Comparison of ENCODE assay signal across 10 cellular contexts in the genomic region with DNA sequence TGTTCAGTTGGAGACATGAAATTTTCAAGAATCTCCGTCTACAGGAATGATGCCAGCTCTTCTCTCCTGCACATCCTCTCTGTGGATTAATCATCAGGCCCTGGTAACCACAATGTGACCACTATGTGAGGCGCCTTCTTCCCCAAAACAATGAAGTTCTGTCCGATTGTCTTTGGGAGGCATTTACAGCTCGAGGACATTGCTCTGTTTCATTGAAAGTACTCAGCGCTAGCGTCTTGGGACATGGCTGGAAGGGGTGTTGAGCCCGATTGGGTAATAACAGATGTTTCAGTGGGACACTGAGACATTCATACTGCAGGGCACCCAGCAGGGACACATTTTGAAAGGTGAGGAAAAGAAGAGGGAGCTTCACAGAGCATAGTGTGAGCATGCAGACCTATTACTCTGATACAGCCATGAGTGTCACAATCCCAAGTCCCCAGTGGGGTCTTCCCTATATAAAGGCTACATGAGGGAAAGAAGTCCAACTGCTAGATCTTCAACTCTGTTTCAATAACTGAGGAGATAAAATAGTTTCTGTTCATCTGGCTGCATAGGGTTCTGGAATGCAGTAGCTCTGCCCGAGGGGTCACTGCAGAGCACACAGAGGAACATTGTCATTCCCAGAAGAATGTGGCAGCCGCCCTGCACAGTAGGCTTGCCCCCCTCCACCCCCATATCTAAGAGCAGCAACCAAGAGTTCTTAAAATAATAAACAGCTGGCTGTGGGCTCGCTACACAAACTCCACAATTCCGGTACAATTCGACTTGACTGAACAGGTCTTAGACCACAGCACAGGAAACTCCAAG.
A peak's percentile ranks its signal among the peaks of the same experiment; 100 is the strongest.
DNase-seq lines count a peak whose midpoint lies in the region; ATAC-seq, FAIRE-seq and TF ChIP-seq lines count a peak whose summit lies in the region.
"Had no signal": no experiment of that assay in that cellular context is flagged by ENCODE, and none has a peak within 500 bp of the region (broad histone marks: within the 10 kb centered on the region; RNA-seq: fewer than 3 reads in every experiment).

No MANE protein-coding gene starts in this region.

- 79% methylated on average over 12 of the region's 12 CpGs for whole genome bisulfite sequencing in sigmoid colon, 2 donors

- H3K27ac Mint-ChIP-seq in astrocyte (ENCODE audit: unreplicated experiment), result peak overlapping the region; percentile 93
- H3K27ac Mint-ChIP-seq: IgD-negative memory B cell; stimulated activated naive CD8-positive, alpha-beta T cell treated with anti-CD3 and anti-CD28 coated beads, Interleukin-15, Interleukin-2, amounts not matched to agents 100 ng/mL and 50 ng/mL, for 24 hours had no signal

- H3K27ac ChIP-seq in astrocyte (ENCODE audit: low read depth, low read length) (peak overlapping the region; percentile 63), left ventricle myocardium inferior (replicated peaks) (peak overlapping the region; percentile 46), sigmoid colon (peak overlapping the region in 1 of 4 donors; percentile 22)

- H3K4me1 Mint-ChIP-seq in astrocyte (ENCODE audit: low read depth, unreplicated experiment), result peaks cover 38% of the 10 kb centered on the region
- H3K4me1 Mint-ChIP-seq: IgD-negative memory B cell had no signal

- H2AFZ ChIP-seq in astrocyte (ENCODE audit: low read depth, low read length), result no peak overlapping the region

- H3K36me3 Mint-ChIP-seq in astrocyte (ENCODE audit: low read depth, unreplicated experiment), result no peaks in the 10 kb centered on the region
- H3K36me3 Mint-ChIP-seq: IgD-negative memory B cell had no signal

- TF ChIP-seq POLR2A in sigmoid colon (IDR thresholded peaks at IDR 0.05), result no peak

- H3K4me2 ChIP-seq in astrocyte (ENCODE audit: low read length), result peak overlapping the region; percentile 80

- H3K4me3 ChIP-seq in astrocyte (ENCODE audit: insufficient read depth, low read depth, low read length), result peak overlapping the region; percentile 34
- no peak overlapping the region for H3K4me3 ChIP-seq in left ventricle myocardium inferior
- no peak overlapping the region for H3K4me3 ChIP-seq in sigmoid colon

- TF ChIP-seq CTCF in astrocyte (IDR thresholded peaks at IDR 0.05; ENCODE audit: insufficient read depth, low read depth, low read length) (no peak), left ventricle myocardium inferior (IDR thresholded peaks at IDR 0.05; ENCODE audit: borderline replicate concordance) (no peak), sigmoid colon (IDR thresholded peaks at IDR 0.05) (no peak)

- intact Hi-C loops in left ventricle myocardium inferior (cut with micrococcal nuclease) (no loop called here), sigmoid colon (cut with DNase I) (no loop called here)

- no peaks in the 10 kb centered on the region for H3K79me2 ChIP-seq in astrocyte (ENCODE audit: insufficient read depth, low read length)

- H3K9ac ChIP-seq in astrocyte (ENCODE audit: low read length), result peak overlapping the region; percentile 30

- peaks cover 13% of the 10 kb centered on the region for H3K27me3 Mint-ChIP-seq in astrocyte (ENCODE audit: low read depth, unreplicated experiment)
- H3K27me3 Mint-ChIP-seq: IgD-negative memory B cell; stimulated activated naive CD8-positive, alpha-beta T cell treated with anti-CD3 and anti-CD28 coated beads, Interleukin-15, Interleukin-2, amounts not matched to agents 100 ng/mL and 50 ng/mL, for 24 hours had no signal

- no peaks in the 10 kb centered on the region for H3K27me3 ChIP-seq in astrocyte (ENCODE audit: insufficient read depth, low read length)
- H3K27me3 ChIP-seq in left ventricle myocardium inferior (ENCODE audit: low read depth), result no peaks in the 10 kb centered on the region
- H3K27me3 ChIP-seq in sigmoid colon, result no peaks in the 10 kb centered on the region

- peak overlapping the region; percentile 64 for H3K4me3 Mint-ChIP-seq in astrocyte (ENCODE audit: unreplicated experiment)
- H3K4me3 Mint-ChIP-seq: IgD-negative memory B cell; stimulated activated naive CD8-positive, alpha-beta T cell treated with anti-CD3 and anti-CD28 coated beads, Interleukin-15, Interleukin-2, amounts not matched to agents 100 ng/mL and 50 ng/mL, for 24 hours had no signal

- ATAC-seq in GM21528 (IDR thresholded peaks at IDR 0.05; ENCODE audit: low FRiP score, unreplicated experiment), result no peak

- peaks cover 29% of the 10 kb centered on the region for H3K4me1 ChIP-seq in astrocyte (ENCODE audit: insufficient read depth, low read length)
- H3K4me1 ChIP-seq in left ventricle myocardium inferior, result no peaks in the 10 kb centered on the region
- H3K4me1 ChIP-seq in sigmoid colon, result no peaks in the 10 kb centered on the region

- FAIRE-seq in astrocyte (lab: Jason Lieb, UNC), result peak; percentile 98

- H3K36me3 ChIP-seq in astrocyte (ENCODE audit: insufficient read depth, low read length) (no peaks in the 10 kb centered on the region), left ventricle myocardium inferior (no peaks in the 10 kb centered on the region), sigmoid colon (no peaks in the 10 kb centered on the region)

- no peaks in the 10 kb centered on the region for H4K20me1 ChIP-seq in astrocyte (ENCODE audit: insufficient read depth, low read length)

- no peaks in the 10 kb centered on the region for H3K9me3 ChIP-seq in astrocyte (ENCODE audit: insufficient read depth, low read depth, low read length)
- no peaks in the 10 kb centered on the region for H3K9me3 ChIP-seq in left ventricle myocardium inferior (replicated peaks)
- no peaks in the 10 kb centered on the region for H3K9me3 ChIP-seq in sigmoid colon

- peaks cover 8% of the 10 kb centered on the region for H3K9me3 Mint-ChIP-seq in astrocyte (ENCODE audit: unreplicated experiment)
- H3K9me3 Mint-ChIP-seq: IgD-negative memory B cell; stimulated activated naive CD8-positive, alpha-beta T cell treated with anti-CD3 and anti-CD28 coated beads, Interleukin-15, Interleukin-2, amounts not matched to agents 100 ng/mL and 50 ng/mL, for 24 hours had no signal

- DNase-seq in HT1080 (ENCODE audit: low read depth) (peak; percentile 99), astrocyte (ENCODE audit: low read depth) (peak; percentile 88), left ventricle myocardium inferior (peak; percentile 26), superior temporal gyrus (ENCODE audit: extremely low spot score) (peak; percentile 87), sigmoid colon (no peak), NCI-H82 (lab: John Stamatoyannopoulos, UW) (no peak)
- no peak for DNase-seq in activated CD4-positive, alpha-beta T cell treated with anti-CD3 and anti-CD28 coated beads, Interleukin-2, amount 50 U/mL, for 48 hours

- no peak for TF ChIP-seq EP300 in sigmoid colon (IDR thresholded peaks at IDR 0.05)

Comparison
In these comparisons a context has a peak if more than half of its experiments do, and no peak if none do; other contexts are left out.
1. DNase-seq: peak in HT1080 (single experiment), astrocyte (single experiment), left ventricle myocardium inferior (single experiment) and superior temporal gyrus (single experiment); none in sigmoid colon (single experiment), activated CD4-positive, alpha-beta T cell treated with anti-CD3 and anti-CD28 coated beads, Interleukin-2, amount 50 U/mL, for 48 hours (0 of 2) and NCI-H82 (single experiment).